ENCODE assay signal across 26 cellular contexts in the genomic region with DNA sequence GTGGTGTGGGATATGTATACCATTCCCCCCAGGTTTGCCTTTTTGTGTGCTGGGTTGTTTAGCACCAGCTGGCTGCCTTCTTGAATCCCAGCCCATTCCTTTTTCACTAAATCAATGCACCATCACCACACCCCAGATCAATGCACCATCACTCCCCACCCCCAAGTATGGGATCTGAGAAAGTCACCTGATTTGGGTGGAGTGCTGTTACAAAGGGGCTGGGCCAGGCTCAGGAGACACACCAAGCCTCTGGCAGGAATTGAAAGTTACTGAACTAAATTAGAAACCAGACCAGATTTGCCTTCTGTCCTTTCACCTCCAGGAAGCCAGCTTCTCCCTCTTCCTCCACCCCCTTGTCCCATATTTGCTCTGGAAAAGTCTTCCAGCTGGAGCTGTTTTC. TPM values are rescaled to one million over a fixed set of nuclear protein-coding genes. Genes with fewer than 3 reads are reported as not detected.
"Had no signal": no experiment of that assay in that cellular context is flagged by ENCODE, and none has a peak within 500 bp of the region (broad histone marks: within the 10 kb centered on the region; RNA-seq: fewer than 3 reads in every experiment).

No MANE protein-coding gene starts in this region.

- H3K27ac ChIP-seq: left ventricle myocardium inferior, prostate gland, right atrium auricular region, thyroid gland, upper lobe of right lung had no signal

- H3K9me3 Mint-ChIP-seq: activated T-cell treated with anti-CD3 and anti-CD28 coated beads, Interleukin-2, amount 50 U/mL, for 24 hours had no signal

- H3K36me3 Mint-ChIP-seq: brain; naive thymus-derived CD4-positive, alpha-beta T cell had no signal

- ATAC-seq: activated naive CD4-positive, alpha-beta T cell treated with anti-CD3 and anti-CD28 coated beads, Interleukin-2, amount 50 U/mL, for 72 hours; activated T-helper 17 cell treated with anti-CD3 and anti-CD28 coated beads, Interleukin-2, amount 50 U/mL, for 72 hours; naive thymus-derived CD4-positive, alpha-beta T cell; upper lobe of right lung had no signal

- DNase-seq: activated CD8-positive, alpha-beta memory T cell treated with anti-CD3 and anti-CD28 coated beads for 24 hours; activated CD8-positive, alpha-beta memory T cell treated with anti-CD3 and anti-CD28 coated beads, Interleukin-2, amount 50 U/mL, for 4 hours; activated T-cell treated with anti-CD3 and anti-CD28 coated beads, Interleukin-2, amount 50 U/mL, for 24 hours; aorta; foreskin fibroblast; hippocampal formation; kidney glomerular epithelial cell; left ventricle myocardium inferior; mammary epithelial cell; naive thymus-derived CD4-positive, alpha-beta T cell; stimulated activated CD4-positive, alpha-beta T cell treated with anti-CD3 and anti-CD28 coated beads, Interleukin-12 subunit alpha, Interleukin-12 subunit beta, amount 100 ng/mL, for 4 hours; stimulated activated CD4-positive, alpha-beta T cell treated with anti-CD3 and anti-CD28 coated beads, Interleukin-4, amount 100 ng/mL, for 4 hours; substantia nigra; T-helper 1 cell; thyroid gland; upper lobe of right lung had no signal

- H3K4me3 Mint-ChIP-seq: activated T-cell treated with anti-CD3 and anti-CD28 coated beads, Interleukin-2, amount 50 U/mL, for 24 hours; activated T-helper 17 cell treated with anti-CD3 and anti-CD28 coated beads, Interleukin-2, amount 50 U/mL, for 72 hours; naive thymus-derived CD4-positive, alpha-beta T cell; stimulated activated naive CD8-positive, alpha-beta T cell treated with anti-CD3 and anti-CD28 coated beads, Interleukin-15, Interleukin-2, amounts not matched to agents 100 ng/mL and 50 ng/mL, for 24 hours had no signal

- H3K36me3 ChIP-seq: left ventricle myocardium inferior, prostate gland, right atrium auricular region, thyroid gland, upper lobe of right lung had no signal

- H3K4me3 ChIP-seq: left ventricle myocardium inferior, prostate gland, right atrium auricular region, thyroid gland, upper lobe of right lung had no signal

- H3K4me1 Mint-ChIP-seq: activated T-helper 17 cell treated with anti-CD3 and anti-CD28 coated beads, Interleukin-2, amount 50 U/mL, for 72 hours had no signal

- H3K4me1 ChIP-seq: left ventricle myocardium inferior, prostate gland, right atrium auricular region, thyroid gland, upper lobe of right lung had no signal

- H3K27ac Mint-ChIP-seq: activated naive CD4-positive, alpha-beta T cell treated with anti-CD3 and anti-CD28 coated beads, Interleukin-2, amount 50 U/mL, for 72 hours; activated T-cell treated with anti-CD3 and anti-CD28 coated beads, Interleukin-2, amount 50 U/mL, for 24 hours; activated T-helper 17 cell treated with anti-CD3 and anti-CD28 coated beads, Interleukin-2, amount 50 U/mL, for 72 hours; stimulated activated naive CD8-positive, alpha-beta T cell treated with anti-CD3 and anti-CD28 coated beads, Interleukin-15, Interleukin-2, amounts not matched to agents 100 ng/mL and 50 ng/mL, for 24 hours had no signal

- H3K9me3 ChIP-seq: left ventricle myocardium inferior, prostate gland, right atrium auricular region, thyroid gland, upper lobe of right lung had no signal

- H3K27me3 ChIP-seq: right atrium auricular region, thyroid gland, upper lobe of right lung had no signal

- FAIRE-seq: endometrium had no signal

RNA-seq across cellular contexts. Expression of gene PKHD1, which starts 19.6 kb away (rescaled TPM):
- total RNA-seq: activated naive CD4-positive, alpha-beta T cell treated with anti-CD3 and anti-CD28 coated beads, Interleukin-2, amount 50 U/mL, for 72 hours; chondrocyte; fibroblast of lung; left ventricle myocardium inferior; naive thymus-derived CD4-positive, alpha-beta T cell; osteoblast; right atrium auricular region had no signal
- polyA plus RNA-seq: aorta; fibroblast of lung; naive thymus-derived CD4-positive, alpha-beta T cell had no signal
